Comparison of ENCODE assay signal across 15 cellular contexts in genomic region chr19:3039125-3039524, GRCh38.
"Had no signal": no experiment of that assay in that cellular context is flagged by ENCODE, and none has a peak within 500 bp of the region (broad histone marks: within the 10 kb centered on the region; RNA-seq: fewer than 3 reads in every experiment).

No MANE protein-coding gene starts in this region.

- H3K27me3 Mint-ChIP-seq: central memory CD8-positive, alpha-beta T cell; T-helper 17 cell had no signal

- H3K36me3 Mint-ChIP-seq: activated CD4-positive, alpha-beta memory T cell treated with anti-CD3 and anti-CD28 coated beads for 36 hours; activated naive CD4-positive, alpha-beta T cell treated with anti-CD3 and anti-CD28 coated beads, Interleukin-2, amount 10 ng/mL, durations not matched to agents 7 days and 5 days; stimulated activated naive B cell treated with anti-CD40 and anti-IgM and Interleukin-4, amounts not matched to agents 10 μg/mL and 1 μg/mL and 100 μg/mL, for 72 hours had no signal

- H3K27ac ChIP-seq: epithelial cell of prostate, gastroesophageal sphincter, left ventricle myocardium inferior, pancreas, transverse colon had no signal

- H3K27me3 ChIP-seq: gastroesophageal sphincter, pancreas had no signal

- ATAC-seq: gastroesophageal sphincter; pancreas; SK-N-SH treated with all-trans-retinoic acid at 6 μM for 48 hours; stimulated activated naive B cell treated with anti-CD40 and anti-IgM and Interleukin-4, amounts not matched to agents 10 μg/mL and 1 μg/mL and 100 μg/mL, for 72 hours; T-helper 17 cell had no signal

- DNase-seq: activated CD4-positive, alpha-beta memory T cell treated with anti-CD3 and anti-CD28 coated beads for 36 hours; activated CD4-positive, CD25-positive, alpha-beta regulatory T cell; activated naive CD4-positive, alpha-beta T cell treated with anti-CD3 and anti-CD28 coated beads, Interleukin-2, amount 10 ng/mL, durations not matched to agents 7 days and 5 days; effector memory CD4-positive, alpha-beta T cell; left ventricle myocardium inferior; mesenchymal stem cell; retina; stimulated activated naive B cell treated with anti-CD40 and anti-IgM and Interleukin-4, amounts not matched to agents 10 μg/mL and 1 μg/mL and 100 μg/mL, for 72 hours; T-helper 17 cell; transverse colon had no signal

- H3K36me3 ChIP-seq: gastroesophageal sphincter, left ventricle myocardium inferior, pancreas, transverse colon had no signal

- H3K4me3 ChIP-seq: gastroesophageal sphincter, left ventricle myocardium inferior, pancreas, transverse colon had no signal

- H3K27ac Mint-ChIP-seq: activated CD4-positive, alpha-beta memory T cell treated with anti-CD3 and anti-CD28 coated beads for 36 hours; activated naive CD4-positive, alpha-beta T cell treated with anti-CD3 and anti-CD28 coated beads, Interleukin-2, amount 10 ng/mL, durations not matched to agents 7 days and 5 days; T-helper 17 cell had no signal

- H3K9me3 Mint-ChIP-seq: activated CD4-positive, alpha-beta memory T cell treated with anti-CD3 and anti-CD28 coated beads for 36 hours; activated naive CD4-positive, alpha-beta T cell treated with anti-CD3 and anti-CD28 coated beads, Interleukin-2, amount 10 ng/mL, durations not matched to agents 7 days and 5 days; central memory CD8-positive, alpha-beta T cell; stimulated activated naive B cell treated with anti-CD40 and anti-IgM and Interleukin-4, amounts not matched to agents 10 μg/mL and 1 μg/mL and 100 μg/mL, for 72 hours had no signal

- H3K9me3 ChIP-seq: gastroesophageal sphincter, left ventricle myocardium inferior, pancreas, transverse colon had no signal

- H3K4me3 Mint-ChIP-seq: activated CD4-positive, alpha-beta memory T cell treated with anti-CD3 and anti-CD28 coated beads for 36 hours; activated naive CD4-positive, alpha-beta T cell treated with anti-CD3 and anti-CD28 coated beads, Interleukin-2, amount 10 ng/mL, durations not matched to agents 7 days and 5 days; central memory CD8-positive, alpha-beta T cell; stimulated activated naive B cell treated with anti-CD40 and anti-IgM and Interleukin-4, amounts not matched to agents 10 μg/mL and 1 μg/mL and 100 μg/mL, for 72 hours; T-helper 17 cell had no signal
